10 cellular contexts compared by ENCODE assay signal in the genomic region with DNA sequence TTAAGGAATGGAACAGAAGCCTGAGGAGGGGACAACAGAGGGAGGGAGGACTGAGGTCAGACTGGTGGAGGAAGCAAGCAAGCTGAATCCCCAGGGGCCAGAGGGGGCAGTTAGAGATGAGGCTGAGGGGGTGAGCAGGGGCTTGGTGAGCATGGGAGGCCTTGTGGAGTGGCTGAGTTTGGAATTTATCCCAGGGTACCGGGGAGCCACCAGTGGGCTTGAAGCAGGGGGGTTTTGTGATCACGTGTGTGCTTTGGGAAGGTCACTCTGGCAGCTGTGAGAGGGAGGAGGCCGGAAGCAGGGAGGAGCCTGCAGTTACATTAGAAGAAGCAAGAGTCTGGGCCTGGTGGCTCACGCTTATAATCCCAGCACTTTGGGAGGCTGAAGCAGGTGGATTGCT. TPM values are rescaled to one million over a fixed set of nuclear protein-coding genes. Genes with fewer than 3 reads are reported as not detected.
A peak's percentile ranks its signal among the peaks of the same experiment; 100 is the strongest.
DNase-seq lines count a peak whose midpoint lies in the region; ATAC-seq lines count a peak whose summit lies in the region.
"Had no signal": no experiment of that assay in that cellular context is flagged by ENCODE, and none has a peak within 500 bp of the region (broad histone marks: within the 10 kb centered on the region; RNA-seq: fewer than 3 reads in every experiment).

No MANE protein-coding gene starts in this region.

- H3K4me1 ChIP-seq in SJCRH30 = no peaks in the 10 kb centered on the region

- no peaks in the 10 kb centered on the region for H3K27me3 ChIP-seq in SJCRH30
- H3K27me3 ChIP-seq: dorsolateral prefrontal cortex had no signal

- no peak overlapping the region for H3K4me3 ChIP-seq in SJCRH30
- H3K4me3 ChIP-seq: dorsolateral prefrontal cortex, SK-N-MC had no signal

- no peak overlapping the region for H3K27ac ChIP-seq in SJCRH30
- H3K27ac ChIP-seq: SK-N-MC had no signal

- ATAC-seq in sciatic nerve = peak; percentile 48

- no peaks in the 10 kb centered on the region for H3K9me3 ChIP-seq in SJCRH30 (replicated peaks)

- no peaks in the 10 kb centered on the region for H3K36me3 ChIP-seq in SJCRH30

- intact Hi-C loops in sciatic nerve (cut with DNase I) = no loop called here

- peak; percentile 11 for DNase-seq in NCI-H510A treated with DMSO at 0.1 percent for 48 hours (lab: John Stamatoyannopoulos, UW)
- no peak for DNase-seq in NCI-H510A (lab: John Stamatoyannopoulos, UW)
- peak; percentile 28 for DNase-seq in NCI-H82 treated with DMSO at 0.1 percent for 48 hours (lab: John Stamatoyannopoulos, UW; ENCODE audit: unreplicated experiment)
- DNase-seq in germinal center (ENCODE audit: low spot score) = peak; percentile 1
- no peak for DNase-seq in sciatic nerve (ENCODE audit: low spot score)
- no peak for DNase-seq in LoVo (ENCODE audit: low spot score)
- no peak for DNase-seq in SJCRH30
- no peak for DNase-seq in cerebellar nuclear complex (lab: John Stamatoyannopoulos, UW)
- DNase-seq: dorsolateral prefrontal cortex had no signal

RNA-seq across cellular contexts. Expression of a gene that starts 9.8 kb away (rescaled TPM):
- 44.0 TPM for total RNA-seq in sciatic nerve
- total RNA-seq in SJCRH30 (2014; rRNA removed; shearing (Covaris generic)) = 53.9 and 58.7 TPM in 2 replicates

RNA-seq across cellular contexts. Expression of a gene that starts 23.8 kb away (rescaled TPM):
- total RNA-seq in sciatic nerve = 116 TPM
- total RNA-seq in SJCRH30 (2014; rRNA removed; shearing (Covaris generic)) = 10.8 and 13.5 TPM in 2 replicates

Comparison
In these comparisons a context has a peak if more than half of its experiments do, and no peak if none do; other contexts are left out.
1. DNase-seq: peak in NCI-H510A treated with DMSO at 0.1 percent for 48 hours (single experiment), NCI-H82 treated with DMSO at 0.1 percent for 48 hours (single experiment) and germinal center (single experiment); none in NCI-H510A (single experiment), sciatic nerve (single experiment), LoVo (single experiment), SJCRH30 (0 of 2) and cerebellar nuclear complex (0 of 2).